18 cellular contexts compared by ENCODE assay signal in the genomic region with DNA sequence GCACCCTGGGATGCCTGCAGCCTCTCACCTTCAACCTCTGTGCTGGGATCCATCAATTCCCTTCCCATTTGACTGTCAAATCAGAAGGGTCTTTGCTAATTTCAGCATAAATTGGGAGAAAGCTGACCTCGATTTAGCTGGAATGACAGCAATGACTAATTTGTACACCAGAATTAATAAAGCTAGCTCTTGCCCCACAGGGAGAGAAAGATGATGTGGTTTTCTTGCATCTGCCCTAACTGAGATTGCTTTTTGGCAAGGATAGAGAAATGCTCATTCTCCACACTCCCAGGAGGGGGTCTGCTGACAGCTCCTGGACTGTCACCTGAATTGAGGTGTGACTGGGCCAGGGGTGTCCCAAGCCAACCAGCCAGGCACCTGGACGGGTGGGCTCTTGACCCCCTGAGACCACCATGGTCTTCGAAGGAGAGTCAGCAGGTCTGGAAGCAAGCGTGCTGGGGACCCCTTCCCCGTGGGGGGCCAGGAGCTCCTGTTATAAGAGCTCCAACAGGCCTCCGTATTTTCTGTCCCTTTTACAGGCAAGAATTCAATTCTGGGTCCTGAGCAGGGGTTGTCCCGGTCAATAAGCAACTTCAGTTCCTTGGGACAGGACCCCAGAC. TPM values are rescaled to one million over a fixed set of nuclear protein-coding genes. Genes with fewer than 3 reads are reported as not detected.
DNase-seq lines count a peak whose midpoint lies in the region; ATAC-seq and TF ChIP-seq lines count a peak whose summit lies in the region.
"Had no signal": no experiment of that assay in that cellular context is flagged by ENCODE, and none has a peak within 500 bp of the region (broad histone marks: within the 10 kb centered on the region; RNA-seq: fewer than 3 reads in every experiment).

No MANE protein-coding gene starts in this region.

- no peaks in the 10 kb centered on the region for H3K9me3 ChIP-seq in GM23248 (ENCODE audit: low read depth)
- no peaks in the 10 kb centered on the region for H3K9me3 ChIP-seq in sigmoid colon
- H3K9me3 ChIP-seq in PC-9 (ENCODE audit: insufficient read depth, low read depth) = no peaks in the 10 kb centered on the region
- H3K9me3 ChIP-seq: MG63 had no signal

- no peak for ATAC-seq in activated T-helper 17 cell treated with anti-CD3 and anti-CD28 coated beads, Interleukin-2, amount 50 U/mL, for 72 hours (replicated peaks)

- H3K4me2 ChIP-seq in GM23248 (ENCODE audit: unreplicated experiment) (no peak overlapping the region), PC-9 (no peak overlapping the region)

- DNase-seq in activated effector memory CD4-positive, alpha-beta T cell treated with anti-CD3 and anti-CD28 coated beads, Interleukin-2, amount 50 U/mL, for 16 hours = peak; percentile 58
- DNase-seq in activated effector memory CD4-positive, alpha-beta T cell treated with Interleukin-2 at 50 U/mL for 16 hours = no peak
- peak; percentile 35 for DNase-seq in GM23248
- DNase-seq in sigmoid colon = peak; percentile 22
- DNase-seq in PC-9 = no peak
- no peak for DNase-seq in stimulated activated CD4-positive, alpha-beta T cell treated with anti-CD3 and anti-CD28 coated beads, Interleukin-4, amount 100 ng/mL, for 1 hour
- DNase-seq: ACHN, Karpas-422, MG63, NCI-H1092 treated with DMSO at 0.1 percent for 48 hours, NCI-H1694 treated with DMSO at 0.1 percent for 48 hours, NCI-H345, NCI-H526 treated with DMSO at 0.1 percent for 48 hours, RPMI8226, SIG-M5 had no signal

- H3K4me1 ChIP-seq in GM23248 (ENCODE audit: insufficient read depth) = peaks cover 11% of the 10 kb centered on the region
- peaks cover 0 to 9% (median 0%) of the 10 kb centered on the region in 4 donors for H3K4me1 ChIP-seq in sigmoid colon
- peaks cover 4% of the 10 kb centered on the region; the same call in 1 of the 2 replicates for H3K4me1 ChIP-seq in PC-9 (replicated peaks; ENCODE audit: insufficient read depth)

- H3K27ac ChIP-seq in GM23248 (no peak overlapping the region), sigmoid colon (no peak overlapping the region), PC-9 (no peak overlapping the region)

- H3F3A ChIP-seq in GM23248 (ENCODE audit: insufficient read depth) = peaks cover 8% of the 10 kb centered on the region
- H3F3A ChIP-seq in PC-9 (ENCODE audit: insufficient read depth, low read depth) = no peaks in the 10 kb centered on the region

- TF ChIP-seq POLR2A in sigmoid colon (IDR thresholded peaks at IDR 0.05) = no peak

- H2AFZ ChIP-seq in GM23248 = no peak overlapping the region
- no peak overlapping the region for H2AFZ ChIP-seq in PC-9

- 0 out of 2 replicates have a peak, but pooled peaks cover 4% of the 10 kb centered on the region for H3K27me3 ChIP-seq in GM23248 (replicated peaks; ENCODE audit: insufficient read depth)
- peaks cover 0 to 18% (median 0%) of the 10 kb centered on the region in 3 donors for H3K27me3 ChIP-seq in sigmoid colon
- H3K27me3 ChIP-seq in PC-9 (ENCODE audit: insufficient read depth, low read depth) = no peaks in the 10 kb centered on the region
- H3K27me3 ChIP-seq: MG63 had no signal

- intact Hi-C loops in sigmoid colon (cut with DNase I) (no loop called here), PC-9 (cut with micrococcal nuclease; ENCODE audit: unreplicated experiment) (no loop called here)

- peaks cover 30% of the 10 kb centered on the region for H3K36me3 Mint-ChIP-seq in activated T-helper 17 cell treated with anti-CD3 and anti-CD28 coated beads, Interleukin-2, amount 50 U/mL, for 72 hours (ENCODE audit: low read depth)

- no peaks in the 10 kb centered on the region for H3K36me3 ChIP-seq in GM23248 (ENCODE audit: low read depth)
- H3K36me3 ChIP-seq in sigmoid colon = no peaks in the 10 kb centered on the region
- no peaks in the 10 kb centered on the region for H3K36me3 ChIP-seq in PC-9 (ENCODE audit: low read depth)
- H3K36me3 ChIP-seq: MG63 had no signal

- no TSS peak for BruUV-seq in PC-9 (replicated peaks; lab: Mats Ljungman, UMichigan)

- WGBS in GM23248 (ENCODE audit: low coverage in 1 of 2, low lambda C conversion rate in 2 of 2, missing lambda C conversion rate in 2 of 2), 2 experiments = 66 to 74% methylated on average over 7 of the region's 7 CpGs
- 84 to 88% methylated on average over 7 of the region's 7 CpGs for WGBS in sigmoid colon, 2 donors

- H3K27ac Mint-ChIP-seq in activated T-helper 17 cell treated with anti-CD3 and anti-CD28 coated beads, Interleukin-2, amount 50 U/mL, for 72 hours = peak overlapping the region; percentile 94
- H3K27ac Mint-ChIP-seq: B cell had no signal

- no peaks in the 10 kb centered on the region for H3K27me3 Mint-ChIP-seq in activated T-helper 17 cell treated with anti-CD3 and anti-CD28 coated beads, Interleukin-2, amount 50 U/mL, for 72 hours
- H3K27me3 Mint-ChIP-seq: CD4-positive, alpha-beta T cell had no signal

- peaks cover 33% of the 10 kb centered on the region for H3K4me1 Mint-ChIP-seq in activated T-helper 17 cell treated with anti-CD3 and anti-CD28 coated beads, Interleukin-2, amount 50 U/mL, for 72 hours

- H3K79me2 ChIP-seq in GM23248 (ENCODE audit: insufficient read depth) (no peaks in the 10 kb centered on the region), PC-9 (ENCODE audit: low read depth) (no peaks in the 10 kb centered on the region)

- no peaks in the 10 kb centered on the region for H3K9me2 ChIP-seq in GM23248 (ENCODE audit: insufficient read depth)
- H3K9me2 ChIP-seq in PC-9 (ENCODE audit: insufficient read depth) = no peaks in the 10 kb centered on the region

- H4K20me1 ChIP-seq in GM23248 (ENCODE audit: insufficient read depth) (no peaks in the 10 kb centered on the region), PC-9 (ENCODE audit: insufficient read depth) (no peaks in the 10 kb centered on the region)

- H3K9me3 Mint-ChIP-seq in activated T-helper 17 cell treated with anti-CD3 and anti-CD28 coated beads, Interleukin-2, amount 50 U/mL, for 72 hours = no peaks in the 10 kb centered on the region
- H3K9me3 Mint-ChIP-seq: CD4-positive, alpha-beta T cell had no signal

- CTCF ChIA-PET in PC-9 (lab: Charles Lee) = interaction anchor here (0.7 kb wide), 1 partner anchor 43 kb away, joined by 5 read pairs; no protein-coding TSS in a partner anchor

- H3K4me3 ChIP-seq in GM23248 (no peak overlapping the region), sigmoid colon (no peak overlapping the region), PC-9 (no peak overlapping the region)
- H3K4me3 ChIP-seq: MG63 had no signal

- in situ Hi-C loops in GM23248 (cut with MboI) = no loop called here

- TF ChIP-seq CTCF in sigmoid colon (IDR thresholded peaks at IDR 0.05) (no peak), PC-9 (conservative IDR thresholded peaks at IDR 0.05) (no peak)

- H3K9ac ChIP-seq in GM23248 = no peak overlapping the region

- POLR2A ChIA-PET in PC-9 (lab: Charles Lee; ENCODE audit: unreplicated experiment) = no interaction called here

- H3K4me3 Mint-ChIP-seq in activated T-helper 17 cell treated with anti-CD3 and anti-CD28 coated beads, Interleukin-2, amount 50 U/mL, for 72 hours = peak overlapping the region; percentile 63
- H3K4me3 Mint-ChIP-seq: B cell; CD4-positive, alpha-beta T cell had no signal

- TF ChIP-seq EP300 in sigmoid colon (IDR thresholded peaks at IDR 0.05) = no peak

RNA-seq across cellular contexts. Expression of gene RBM17, which starts 42.1 kb away (rescaled TPM):
- 24.1 and 35.7 TPM in 2 replicates for total RNA-seq in GM23248 (2014; rRNA removed; shearing (Covaris generic))
- polyA plus RNA-seq in GM23248 (2016; fragmentation: Nextera tagmentation; extraction: Ambion mirVana) = 84.2 and 99.9 TPM in 2 replicates
- 100 to 1,000 TPM; 157 to 253 TPM for total RNA-seq in activated T-helper 17 cell treated with anti-CD3 and anti-CD28 coated beads, Interleukin-2, amount 50 U/mL, for 72 hours
- 10 to 100 TPM; 50.8 to 63.1 (median 54.8) TPM for total RNA-seq in sigmoid colon
- polyA plus RNA-seq in sigmoid colon = 10 to 100 TPM; 32.8 to 74.2 (median 40.2) TPM
- 98.2 and 131 TPM in 2 replicates for total RNA-seq in PC-9 (2021)

Comparison
In these comparisons a context has a peak if more than half of its experiments do, and no peak if none do; other contexts are left out.
1. DNase-seq: peak in activated effector memory CD4-positive, alpha-beta T cell treated with anti-CD3 and anti-CD28 coated beads, Interleukin-2, amount 50 U/mL, for 16 hours (single experiment), GM23248 (single experiment) and sigmoid colon (single experiment); none in activated effector memory CD4-positive, alpha-beta T cell treated with Interleukin-2 at 50 U/mL for 16 hours (single experiment), PC-9 (0 of 2) and stimulated activated CD4-positive, alpha-beta T cell treated with anti-CD3 and anti-CD28 coated beads, Interleukin-4, amount 100 ng/mL, for 1 hour (single experiment).